21 cellular contexts compared by ENCODE assay signal in the genomic region with DNA sequence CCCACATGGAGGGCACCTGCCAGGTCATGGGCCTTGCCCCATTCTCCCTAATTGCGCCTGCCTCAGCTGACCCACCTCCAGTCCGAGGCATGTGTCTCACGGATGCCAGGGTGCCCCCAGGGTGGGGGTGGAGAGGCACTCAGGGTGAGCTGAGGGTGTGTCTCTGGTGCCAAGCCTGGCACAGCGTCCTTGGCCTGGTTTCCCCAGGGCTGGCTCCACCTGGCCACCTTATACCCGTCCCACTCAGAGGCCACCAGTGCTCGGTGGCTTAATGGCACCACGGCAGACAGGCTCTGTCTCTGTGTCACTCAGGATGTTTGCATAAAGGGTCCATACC. TPM values are rescaled to one million over a fixed set of nuclear protein-coding genes. Genes with fewer than 3 reads are reported as not detected.
A peak's percentile ranks its signal among the peaks of the same experiment; 100 is the strongest.
DNase-seq lines count a peak whose midpoint lies in the region; ATAC-seq, FAIRE-seq and TF ChIP-seq lines count a peak whose summit lies in the region.
"Had no signal": no experiment of that assay in that cellular context is flagged by ENCODE, and none has a peak within 500 bp of the region (broad histone marks: within the 10 kb centered on the region; RNA-seq: fewer than 3 reads in every experiment).

No MANE protein-coding gene starts in this region.

- H3K27ac ChIP-seq in SK-N-SH (ENCODE audit: low read depth in 2 of 2, low read length in 1 of 2) (no peak overlapping the region), coronary artery (no peak overlapping the region), mucosa of rectum (ENCODE audit: low read depth in 2 of 2, low read length in 2 of 2) (peak overlapping the region; percentile 68 to 77), stomach (peak overlapping the region; percentile 13 to 62 (median 60))
- H3K27ac ChIP-seq: 22Rv1 had no signal

- peaks cover 0 to 9% of the 10 kb centered on the region in 2 experiments; a peak in 1 of 4 replicates for H3K4me1 ChIP-seq in SK-N-SH (ENCODE audit: control insufficient read depth in 1 of 2, insufficient read depth in 2 of 2, low read depth in 1 of 2, low read length in 1 of 2)
- H3K4me1 ChIP-seq in mucosa of rectum (ENCODE audit: control insufficient read depth in 2 of 2, insufficient read depth in 2 of 2, low read length in 2 of 2) = peaks cover 49 to 73% of the 10 kb centered on the region in 2 donors
- peaks cover 51 to 70% (median 66%) of the 10 kb centered on the region in 4 donors for H3K4me1 ChIP-seq in stomach
- H3K4me1 ChIP-seq: HAP-1 had no signal

- no peaks in the 10 kb centered on the region for H4K20me1 ChIP-seq in SK-N-SH (ENCODE audit: insufficient read depth)

- no peak for TF ChIP-seq CTCF in SK-N-SH (IDR thresholded peaks at IDR 0.05)
- no peak for TF ChIP-seq CTCF in coronary artery (IDR thresholded peaks at IDR 0.05)
- TF ChIP-seq CTCF in stomach (IDR thresholded peaks at IDR 0.05) = no peak
- no peak for TF ChIP-seq CTCF in GM13976 (IDR thresholded peaks at IDR 0.05; ENCODE audit: borderline replicate concordance, control extremely low read depth, extremely low read depth, insufficient read depth, missing control alignments)

- H3K4me2 ChIP-seq in SK-N-SH = no peak overlapping the region

- WGBS in SK-N-SH (ENCODE audit: low lambda C conversion rate) = no CpG with 5 or more reads among the region's 7 CpGs
- WGBS in stomach, 5 donors = 37 to 80% (median 51%) methylated on average over 4 to 7 of the region's 7 CpGs

- no peak overlapping the region for H2AFZ ChIP-seq in SK-N-SH (ENCODE audit: low read depth)

- CTCF ChIA-PET in SK-N-SH (lab: Yijun Ruan, JAX) = interaction anchor here (1.3 kb wide), 1 partner anchor 26 kb away, joined by 3 read pairs; a partner anchor contains a TSS
- CTCF ChIA-PET in HEK293T (lab: Yijun Ruan, JAX) = no interaction called here

- H3K4me3 ChIP-seq in SK-N-SH (ENCODE audit: low read depth in 2 of 2, low read length in 1 of 2) = no peak overlapping the region
- H3K4me3 ChIP-seq in coronary artery = no peak overlapping the region
- no peak overlapping the region for H3K4me3 ChIP-seq in mucosa of rectum (ENCODE audit: low read length in 2 of 2)
- H3K4me3 ChIP-seq in stomach = no peak overlapping the region
- H3K4me3 ChIP-seq: HAP-1 had no signal

- H3K36me3 ChIP-seq in SK-N-SH (replicated peaks in 1 of 2; ENCODE audit: control insufficient read depth in 1 of 2, insufficient read depth in 2 of 2, low read length in 1 of 2) (no peaks in the 10 kb centered on the region), mucosa of rectum (ENCODE audit: control insufficient read depth in 2 of 2, insufficient read depth in 2 of 2, low read length in 2 of 2) (no peaks in the 10 kb centered on the region), stomach (no peaks in the 10 kb centered on the region)
- H3K36me3 ChIP-seq: HAP-1 had no signal

- FAIRE-seq in GM12892 (lab: Jason Lieb, UNC) = no peak
- FAIRE-seq: RCC 7860 had no signal

- H3K9me3 ChIP-seq in SK-N-SH = no peaks in the 10 kb centered on the region
- H3K9me3 ChIP-seq in mucosa of rectum (ENCODE audit: control insufficient read depth in 2 of 2, low read length in 2 of 2) = no peaks in the 10 kb centered on the region
- no peaks in the 10 kb centered on the region for H3K9me3 ChIP-seq in stomach
- H3K9me3 ChIP-seq: HAP-1 had no signal

- H3K79me2 ChIP-seq in SK-N-SH (ENCODE audit: insufficient read depth) = no peaks in the 10 kb centered on the region

- in situ Hi-C loops in GM13976 (cut with MboI; ENCODE audit: low sequenced_read_pairs, unreplicated experiment) = no loop called here

- no peak for TF ChIP-seq RAD21 in SK-N-SH (IDR thresholded peaks at IDR 0.05; ENCODE audit: low read length)

- intact Hi-C loops in stomach (cut with DNase I; ENCODE audit: low total_unique reads) = no loop called here

- POLR2A ChIA-PET in SK-N-SH (lab: Yijun Ruan, JAX) (no interaction called here), HEK293T (lab: Yijun Ruan, JAX) (no interaction called here)

- no peak for TF ChIP-seq POLR2A in stomach (IDR thresholded peaks at IDR 0.05)
- no peak for TF ChIP-seq POLR2A in GM12892 (IDR thresholded peaks at IDR 0.05; ENCODE audit: low read depth, low read length)

- ATAC-seq in SK-N-SH treated with all-trans-retinoic acid at 6 μM for 48 hours = no peak

- no peaks in the 10 kb centered on the region for H3F3A ChIP-seq in SK-N-SH (replicated peaks; ENCODE audit: insufficient read depth)

- TF ChIP-seq EP300 in SK-N-SH (IDR thresholded peaks at IDR 0.05; ENCODE audit: borderline replicate concordance in 1 of 2, low read depth in 1 of 2, low read length in 1 of 2) = no peak
- TF ChIP-seq EP300 in stomach (IDR thresholded peaks at IDR 0.05) = no peak

- DNase-seq in SK-N-SH (peak; percentile 31), coronary artery (ENCODE audit: low spot score) (peak; percentile 53), stomach (no peak), GM12892 (ENCODE audit: insufficient read length) (no peak), HEK293T (ENCODE audit: extremely low spot score) (no peak), GM13976 (ENCODE audit: low spot score) (no peak)
- DNase-seq: AML-193, DMS79 treated with DMSO at 0.1 percent for 48 hours, NCI-H1105, NCI-H1694, NCI-H2081 treated with DMSO at 0.1 percent for 48 hours, NCI-H446 treated with DMSO at 0.1 percent for 48 hours, NCI-H69, SHP77 had no signal

- H3K9ac ChIP-seq in SK-N-SH = no peak overlapping the region
- peak overlapping the region in 1 of 2 donors; percentile 33 for H3K9ac ChIP-seq in mucosa of rectum (ENCODE audit: low read depth in 1 of 2, low read length in 2 of 2)

- H3K9me2 ChIP-seq in SK-N-SH = no peaks in the 10 kb centered on the region

- H3K27me3 ChIP-seq in SK-N-SH (ENCODE audit: insufficient read depth) (no peaks in the 10 kb centered on the region), mucosa of rectum (ENCODE audit: control insufficient read depth in 2 of 2, insufficient read depth in 2 of 2, low read length in 2 of 2) (no peaks in the 10 kb centered on the region), stomach (no peaks in the 10 kb centered on the region)

TF ChIP-seq in SK-N-SH, 30 proteins besides CTCF, POLR2A, EP300 and RAD21 (continues in another document):
- TF ChIP-seq TAF1 (IDR thresholded peaks at IDR 0.05; ENCODE audit: borderline replicate concordance, low read depth, low read length) (no peak), TCF12 (IDR thresholded peaks at IDR 0.05) (no peak), RCOR1 (IDR thresholded peaks at IDR 0.05; ENCODE audit: low read length) (no peak)
- TF ChIP-seq, protein P1, sequence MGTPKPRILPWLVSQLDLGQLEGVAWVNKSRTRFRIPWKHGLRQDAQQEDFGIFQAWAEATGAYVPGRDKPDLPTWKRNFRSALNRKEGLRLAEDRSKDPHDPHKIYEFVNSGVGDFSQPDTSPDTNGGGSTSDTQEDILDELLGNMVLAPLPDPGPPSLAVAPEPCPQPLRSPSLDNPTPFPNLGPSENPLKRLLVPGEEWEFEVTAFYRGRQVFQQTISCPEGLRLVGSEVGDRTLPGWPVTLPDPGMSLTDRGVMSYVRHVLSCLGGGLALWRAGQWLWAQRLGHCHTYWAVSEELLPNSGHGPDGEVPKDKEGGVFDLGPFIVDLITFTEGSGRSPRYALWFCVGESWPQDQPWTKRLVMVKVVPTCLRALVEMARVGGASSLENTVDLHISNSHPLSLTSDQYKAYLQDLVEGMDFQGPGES (IDR thresholded peaks at IDR 0.05; ENCODE audit: low read depth, low read length) = no peak

TF ChIP-seq in SK-N-SH treated with all-trans-retinoic acid at 6 μM for 48 hours, 23 proteins besides CTCF, POLR2A, EP300 and RAD21 (continues in another document):
- TF ChIP-seq TOX (CRISPR knock-in tag; IDR thresholded peaks at IDR 0.05; ENCODE audit: borderline replicate concordance) (no peak), ZFP30 (CRISPR knock-in tag; IDR thresholded peaks at IDR 0.05) (no peak)

TF ChIP-seq in HEK293T, 16 proteins besides CTCF, POLR2A, EP300 and RAD21:
- no peak for TF ChIP-seq FOXA1 (IDR thresholded peaks at IDR 0.05)
- no peak for TF ChIP-seq TARDBP (IDR thresholded peaks at IDR 0.05)
- TF ChIP-seq, protein P2, sequence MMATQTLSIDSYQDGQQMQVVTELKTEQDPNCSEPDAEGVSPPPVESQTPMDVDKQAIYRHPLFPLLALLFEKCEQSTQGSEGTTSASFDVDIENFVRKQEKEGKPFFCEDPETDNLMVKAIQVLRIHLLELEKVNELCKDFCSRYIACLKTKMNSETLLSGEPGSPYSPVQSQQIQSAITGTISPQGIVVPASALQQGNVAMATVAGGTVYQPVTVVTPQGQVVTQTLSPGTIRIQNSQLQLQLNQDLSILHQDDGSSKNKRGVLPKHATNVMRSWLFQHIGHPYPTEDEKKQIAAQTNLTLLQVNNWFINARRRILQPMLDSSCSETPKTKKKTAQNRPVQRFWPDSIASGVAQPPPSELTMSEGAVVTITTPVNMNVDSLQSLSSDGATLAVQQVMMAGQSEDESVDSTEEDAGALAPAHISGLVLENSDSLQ (IDR thresholded peaks at IDR 0.05) = no peak
- TF ChIP-seq L3MBTL2 (conservative IDR thresholded peaks at IDR 0.05) = no peak
- TF ChIP-seq SUZ12 (IDR thresholded peaks at IDR 0.05) = no peak
- TF ChIP-seq NFRKB (IDR thresholded peaks at IDR 0.05) = no peak
- no peak for TF ChIP-seq ARNT (IDR thresholded peaks at IDR 0.05)

RNA-seq across cellular contexts. Expression of a gene that starts 33.6 kb away (rescaled TPM):
- polyA plus RNA-seq in SK-N-SH (2012; rRNA removed) (not detected in 2 replicates), stomach (1 to 10 TPM in 2 of 3 donors, under 1 TPM in 1; 0.85 to 3.7 (median 2.2) TPM)
- not detected in 2 replicates for polyA plus RNA-seq in SK-N-SH (2012; cell fraction: cytosol; rRNA removed)
- polyA plus RNA-seq in SK-N-SH (2012; cell fraction: nucleus; rRNA removed) = not detected in 2 replicates
- 1 to 10 TPM in 3 of 5 donors, not detected in 2; 1.3 to 8.8 (median 2.6) TPM for total RNA-seq in stomach
- not detected for polyA plus RNA-seq in GM12892 (2012; ENCODE audit: missing spikeins)
- total RNA-seq: OCI-LY7 had no signal

RNA-seq across cellular contexts. Expression of a gene that starts 47.3 kb away (rescaled TPM):
- polyA plus RNA-seq in SK-N-SH (2012; rRNA removed) (5.1 and 5.7 TPM in 2 replicates), stomach (10 to 100 TPM; 10.8 to 15.5 (median 12.7) TPM)
- polyA plus RNA-seq in SK-N-SH (2012; cell fraction: cytosol; rRNA removed) = 2.6 and 3.9 TPM in 2 replicates
- 31.2 and 31.8 TPM in 2 replicates for polyA plus RNA-seq in SK-N-SH (2012; cell fraction: nucleus; rRNA removed)
- 10 to 100 TPM; 16.7 to 84.0 (median 28.1) TPM for total RNA-seq in stomach
- 3.6 TPM for polyA plus RNA-seq in GM12892 (2012; ENCODE audit: missing spikeins)

RNA-seq across cellular contexts. Expression of a gene that starts 47.6 kb away (rescaled TPM):
- not detected in 2 replicates for polyA plus RNA-seq in SK-N-SH (2012; rRNA removed)
- not detected in 2 replicates for polyA plus RNA-seq in SK-N-SH (2012; cell fraction: cytosol; rRNA removed)
- not detected in 2 replicates for polyA plus RNA-seq in SK-N-SH (2012; cell fraction: nucleus; rRNA removed)
- total RNA-seq in stomach = not detected
- not detected for polyA plus RNA-seq in stomach
- polyA plus RNA-seq in GM12892 (2012; ENCODE audit: missing spikeins) = not detected
- total RNA-seq: OCI-LY7 had no signal
- polyA plus RNA-seq: CD14-positive monocyte had no signal

Comparison
In these comparisons a context has a peak if more than half of its experiments do, and no peak if none do; other contexts are left out.
1. DNase-seq: peak in SK-N-SH (single experiment) and coronary artery (single experiment); none in stomach (single experiment), GM12892 (single experiment), HEK293T (single experiment) and GM13976 (single experiment).
2. H3K27ac ChIP-seq: peak in mucosa of rectum (2 of 2) and stomach (5 of 5); none in SK-N-SH (0 of 2) and coronary artery (0 of 2).